17 cellular contexts compared by ENCODE assay signal in the genomic region with DNA sequence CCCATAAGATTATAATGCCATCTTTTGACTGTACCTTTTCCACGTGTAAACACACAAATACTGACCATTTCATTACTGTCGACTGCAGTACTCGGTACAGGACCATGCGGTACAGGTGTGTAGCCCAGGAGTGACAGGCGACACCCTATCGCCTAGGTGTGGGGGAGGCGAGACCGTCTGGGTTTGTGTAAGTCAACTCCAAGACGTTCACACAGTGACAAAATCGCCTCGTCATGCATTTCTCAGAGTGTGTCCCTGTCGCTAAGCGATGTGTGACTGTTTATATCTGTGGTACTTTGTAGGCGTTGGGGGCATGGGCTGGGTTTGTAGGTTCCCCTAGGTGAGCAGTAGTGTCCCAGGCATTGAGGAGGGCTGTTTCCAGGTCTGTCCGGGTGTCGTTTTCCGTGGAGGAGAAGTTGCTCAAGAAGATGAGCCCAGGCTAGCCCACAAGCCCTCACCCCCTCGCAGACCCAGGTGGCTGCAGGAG. TPM values are rescaled to one million over a fixed set of nuclear protein-coding genes. Genes with fewer than 3 reads are reported as not detected.
A peak's percentile ranks its signal among the peaks of the same experiment; 100 is the strongest.
DNase-seq lines count a peak whose midpoint lies in the region; ATAC-seq and TF ChIP-seq lines count a peak whose summit lies in the region.
"Had no signal": no experiment of that assay in that cellular context is flagged by ENCODE, and none has a peak within 500 bp of the region (broad histone marks: within the 10 kb centered on the region; RNA-seq: fewer than 3 reads in every experiment).

No MANE protein-coding gene starts in this region.

- no peak for DNase-seq in activated CD4-positive, alpha-beta T cell treated with anti-CD3 and anti-CD28 coated beads for 36 hours
- DNase-seq in activated CD4-positive, alpha-beta T cell treated with anti-CD3 and anti-CD28 coated beads, Interleukin-2, amount 50 U/mL, for 4 hours = no peak
- DNase-seq in Panc1 (ENCODE audit: low read depth, low spot score) (no peak), esophagus muscularis mucosa (ENCODE audit: extremely low spot score) (no peak), NCI-H774 (lab: John Stamatoyannopoulos, UW) (no peak)
- no peak for DNase-seq in activated T-helper 1 cell treated with anti-CD3 and anti-CD28 coated beads, Interleukin-12 subunit alpha, Interleukin-12 subunit beta, Interleukin-2, Interleukin-4 antibody, amounts not matched to agents 30 ng/mL and 10 ng/mL and 1 ng/mL, durations not matched to agents 14 hours and 24 hours and 36 hours (ENCODE audit: low spot score)
- DNase-seq: activated CD4-positive, CD25-positive, alpha-beta regulatory T cell; activated T-cell treated with anti-CD3 and anti-CD28 coated beads for 4 hours; adrenal gland; Calu3; NCI-H146; NCI-H510A; PC-3; stimulated activated CD4-positive, alpha-beta T cell treated with anti-CD3 and anti-CD28 coated beads, Interleukin-2, amount 100 ng/mL, for 24 hours; stimulated activated CD8-positive, alpha-beta memory T cell treated with anti-CD3 and anti-CD28 coated beads, Interleukin-4, amount 100 ng/mL, for 48 hours had no signal

- no peaks in the 10 kb centered on the region for H3K9me3 ChIP-seq in Panc1 (ENCODE audit: control insufficient read depth, insufficient read depth, low read depth, low read length)
- no peaks in the 10 kb centered on the region for H3K9me3 ChIP-seq in esophagus muscularis mucosa
- H3K9me3 ChIP-seq: adrenal gland had no signal

- H3K27me3 Mint-ChIP-seq in activated CD4-positive, alpha-beta T cell treated with anti-CD3 and anti-CD28 coated beads for 36 hours = peaks cover 3% of the 10 kb centered on the region
- H3K27me3 Mint-ChIP-seq in stimulated activated memory B cell treated with anti-CD40 and anti-IgM and Interleukin-4, amounts not matched to agents 10 μg/mL and 1 μg/mL and 100 μg/mL, for 72 hours = no peaks in the 10 kb centered on the region
- peaks cover 5% of the 10 kb centered on the region for H3K27me3 Mint-ChIP-seq in activated T-helper 1 cell treated with anti-CD3 and anti-CD28 coated beads, Interleukin-12 subunit alpha, Interleukin-12 subunit beta, Interleukin-2, Interleukin-4 antibody, amounts not matched to agents 30 ng/mL and 10 ng/mL and 1 ng/mL, durations not matched to agents 14 hours and 24 hours and 36 hours (ENCODE audit: insufficient read depth)

- no peak overlapping the region for H3K27ac Mint-ChIP-seq in activated CD4-positive, alpha-beta T cell treated with anti-CD3 and anti-CD28 coated beads for 36 hours
- peak overlapping the region; percentile 98 for H3K27ac Mint-ChIP-seq in stimulated activated memory B cell treated with anti-CD40 and anti-IgM and Interleukin-4, amounts not matched to agents 10 μg/mL and 1 μg/mL and 100 μg/mL, for 72 hours
- no peak overlapping the region for H3K27ac Mint-ChIP-seq in activated T-helper 1 cell treated with anti-CD3 and anti-CD28 coated beads, Interleukin-12 subunit alpha, Interleukin-12 subunit beta, Interleukin-2, Interleukin-4 antibody, amounts not matched to agents 30 ng/mL and 10 ng/mL and 1 ng/mL, durations not matched to agents 14 hours and 24 hours and 36 hours

- H3K4me3 Mint-ChIP-seq in activated CD4-positive, alpha-beta T cell treated with anti-CD3 and anti-CD28 coated beads for 36 hours = no peak overlapping the region
- no peak overlapping the region for H3K4me3 Mint-ChIP-seq in stimulated activated memory B cell treated with anti-CD40 and anti-IgM and Interleukin-4, amounts not matched to agents 10 μg/mL and 1 μg/mL and 100 μg/mL, for 72 hours
- no peak overlapping the region for H3K4me3 Mint-ChIP-seq in activated T-helper 1 cell treated with anti-CD3 and anti-CD28 coated beads, Interleukin-12 subunit alpha, Interleukin-12 subunit beta, Interleukin-2, Interleukin-4 antibody, amounts not matched to agents 30 ng/mL and 10 ng/mL and 1 ng/mL, durations not matched to agents 14 hours and 24 hours and 36 hours

- H3K36me3 ChIP-seq in Panc1 (ENCODE audit: control insufficient read depth, insufficient read depth, low read length) = no peaks in the 10 kb centered on the region
- H3K36me3 ChIP-seq in esophagus muscularis mucosa = no peaks in the 10 kb centered on the region
- H3K36me3 ChIP-seq: adrenal gland had no signal

- BruUV-seq in Panc1 (replicated peaks; lab: Mats Ljungman, UMichigan) = no TSS peak

- intact Hi-C loops in activated CD4-positive, alpha-beta T cell treated with anti-CD3 and anti-CD28 coated beads for 36 hours (cut with DNase I, micrococcal nuclease) = no loop called here
- intact Hi-C loops in Panc1 (cut with micrococcal nuclease; ENCODE audit: unreplicated experiment) (no loop called here), esophagus muscularis mucosa (cut with DNase I) (no loop called here)
- intact Hi-C loops in activated T-helper 1 cell treated with anti-CD3 and anti-CD28 coated beads, Interleukin-12 subunit alpha, Interleukin-12 subunit beta, Interleukin-2, Interleukin-4 antibody, amounts not matched to agents 30 ng/mL and 10 ng/mL and 1 ng/mL, durations not matched to agents 14 hours and 24 hours and 36 hours (cut with micrococcal nuclease) = no loop called here

- WGBS in esophagus muscularis mucosa = 88% methylated on average over 12 of the region's 18 CpGs

- no peak for TF ChIP-seq POLR2A in esophagus muscularis mucosa (IDR thresholded peaks at IDR 0.05; ENCODE audit: low read depth)

- CTCF ChIA-PET in activated CD4-positive, alpha-beta T cell treated with anti-CD3 and anti-CD28 coated beads for 36 hours (lab: Charles Lee) = no interaction called here
- CTCF ChIA-PET in Panc1 (lab: Charles Lee) = no interaction called here

- H3K9me3 Mint-ChIP-seq in activated CD4-positive, alpha-beta T cell treated with anti-CD3 and anti-CD28 coated beads for 36 hours (ENCODE audit: low read depth) = no peaks in the 10 kb centered on the region
- H3K9me3 Mint-ChIP-seq in stimulated activated memory B cell treated with anti-CD40 and anti-IgM and Interleukin-4, amounts not matched to agents 10 μg/mL and 1 μg/mL and 100 μg/mL, for 72 hours = no peaks in the 10 kb centered on the region
- no peaks in the 10 kb centered on the region for H3K9me3 Mint-ChIP-seq in activated T-helper 1 cell treated with anti-CD3 and anti-CD28 coated beads, Interleukin-12 subunit alpha, Interleukin-12 subunit beta, Interleukin-2, Interleukin-4 antibody, amounts not matched to agents 30 ng/mL and 10 ng/mL and 1 ng/mL, durations not matched to agents 14 hours and 24 hours and 36 hours

- in situ Hi-C loops in Panc1 (cut with HindIII; ENCODE audit: low pct_unique_long_range_greater_than_20kb, low sequenced_read_pairs) = no loop called here

- no peak overlapping the region for H3K4me3 ChIP-seq in Panc1 (ENCODE audit: low read depth in 2 of 2, low read length in 2 of 2)
- no peak overlapping the region for H3K4me3 ChIP-seq in esophagus muscularis mucosa
- H3K4me3 ChIP-seq: adrenal gland had no signal

- TF ChIP-seq CTCF in Panc1 (IDR thresholded peaks at IDR 0.05) = no peak
- TF ChIP-seq CTCF in esophagus muscularis mucosa (IDR thresholded peaks at IDR 0.05) = no peak

- H3K27me3 ChIP-seq in Panc1 (ENCODE audit: control insufficient read depth, insufficient read depth, low read length) (no peaks in the 10 kb centered on the region), esophagus muscularis mucosa (no peaks in the 10 kb centered on the region)
- H3K27me3 ChIP-seq: adrenal gland had no signal

- H3K4me1 ChIP-seq in Panc1 (ENCODE audit: control insufficient read depth, insufficient read depth, low read length) (peaks cover 56% of the 10 kb centered on the region), esophagus muscularis mucosa (peaks cover 48 to 93% (median 93%) of the 10 kb centered on the region in 4 donors)

- POLR2A ChIA-PET in activated CD4-positive, alpha-beta T cell treated with anti-CD3 and anti-CD28 coated beads for 36 hours (lab: Charles Lee) = no interaction called here
- POLR2A ChIA-PET in Panc1 (lab: Charles Lee) = no interaction called here

- TF ChIP-seq EP300 in esophagus muscularis mucosa (IDR thresholded peaks at IDR 0.05) = no peak

- H3K27ac ChIP-seq in Panc1 (ENCODE audit: low read length) (peak overlapping the region; percentile 94), esophagus muscularis mucosa (replicated peaks in 1 of 4) (peak overlapping the region in 3 of 4 donors; percentile 83 to 87 (median 83))
- H3K27ac ChIP-seq: adrenal gland had no signal

- H3K4me1 Mint-ChIP-seq in activated CD4-positive, alpha-beta T cell treated with anti-CD3 and anti-CD28 coated beads for 36 hours = no peaks in the 10 kb centered on the region
- H3K4me1 Mint-ChIP-seq in stimulated activated memory B cell treated with anti-CD40 and anti-IgM and Interleukin-4, amounts not matched to agents 10 μg/mL and 1 μg/mL and 100 μg/mL, for 72 hours = peaks cover 94% of the 10 kb centered on the region
- peaks cover 5% of the 10 kb centered on the region for H3K4me1 Mint-ChIP-seq in activated T-helper 1 cell treated with anti-CD3 and anti-CD28 coated beads, Interleukin-12 subunit alpha, Interleukin-12 subunit beta, Interleukin-2, Interleukin-4 antibody, amounts not matched to agents 30 ng/mL and 10 ng/mL and 1 ng/mL, durations not matched to agents 14 hours and 24 hours and 36 hours (ENCODE audit: low read depth)

- H3K36me3 Mint-ChIP-seq in activated CD4-positive, alpha-beta T cell treated with anti-CD3 and anti-CD28 coated beads for 36 hours (ENCODE audit: low read depth) = no peaks in the 10 kb centered on the region
- H3K36me3 Mint-ChIP-seq in stimulated activated memory B cell treated with anti-CD40 and anti-IgM and Interleukin-4, amounts not matched to agents 10 μg/mL and 1 μg/mL and 100 μg/mL, for 72 hours = peaks cover 61% of the 10 kb centered on the region
- H3K36me3 Mint-ChIP-seq in activated T-helper 1 cell treated with anti-CD3 and anti-CD28 coated beads, Interleukin-12 subunit alpha, Interleukin-12 subunit beta, Interleukin-2, Interleukin-4 antibody, amounts not matched to agents 30 ng/mL and 10 ng/mL and 1 ng/mL, durations not matched to agents 14 hours and 24 hours and 36 hours (ENCODE audit: low read depth) = no peaks in the 10 kb centered on the region

- peak; percentile 33 for ATAC-seq in activated CD4-positive, alpha-beta T cell treated with anti-CD3 and anti-CD28 coated beads for 36 hours
- ATAC-seq in Panc1 (no peak), HG02938 (IDR thresholded peaks at IDR 0.05; ENCODE audit: unreplicated experiment) (no peak)
- ATAC-seq in stimulated activated memory B cell treated with anti-CD40 and anti-IgM and Interleukin-4, amounts not matched to agents 10 μg/mL and 1 μg/mL and 100 μg/mL, for 72 hours = no peak
- ATAC-seq: PC-3 had no signal

RNA-seq across cellular contexts. Expression of gene NEK6, which starts 20.3 kb away (rescaled TPM):
- total RNA-seq in activated CD4-positive, alpha-beta T cell treated with anti-CD3 and anti-CD28 coated beads for 36 hours = 10 to 100 TPM in 1 of 2 experiments, 1 to 10 TPM in 1; 6.4 to 10.1 TPM
- total RNA-seq in Panc1 (2021; ENCODE audit: unreplicated experiment) (56.3 TPM), esophagus muscularis mucosa (10 to 100 TPM; 14.1 to 21.9 (median 15.1) TPM)
- polyA plus RNA-seq in Panc1 (2012; ENCODE audit: insufficient read length) = 74.0 TPM
- total RNA-seq in activated T-helper 1 cell treated with anti-CD3 and anti-CD28 coated beads, Interleukin-12 subunit alpha, Interleukin-12 subunit beta, Interleukin-2, Interleukin-4 antibody, amounts not matched to agents 30 ng/mL and 10 ng/mL and 1 ng/mL, durations not matched to agents 14 hours and 24 hours and 36 hours = 17.4 and 21.0 TPM in 2 replicates
